Comparison of ENCODE assay signal across 8 cellular contexts in the genomic region with DNA sequence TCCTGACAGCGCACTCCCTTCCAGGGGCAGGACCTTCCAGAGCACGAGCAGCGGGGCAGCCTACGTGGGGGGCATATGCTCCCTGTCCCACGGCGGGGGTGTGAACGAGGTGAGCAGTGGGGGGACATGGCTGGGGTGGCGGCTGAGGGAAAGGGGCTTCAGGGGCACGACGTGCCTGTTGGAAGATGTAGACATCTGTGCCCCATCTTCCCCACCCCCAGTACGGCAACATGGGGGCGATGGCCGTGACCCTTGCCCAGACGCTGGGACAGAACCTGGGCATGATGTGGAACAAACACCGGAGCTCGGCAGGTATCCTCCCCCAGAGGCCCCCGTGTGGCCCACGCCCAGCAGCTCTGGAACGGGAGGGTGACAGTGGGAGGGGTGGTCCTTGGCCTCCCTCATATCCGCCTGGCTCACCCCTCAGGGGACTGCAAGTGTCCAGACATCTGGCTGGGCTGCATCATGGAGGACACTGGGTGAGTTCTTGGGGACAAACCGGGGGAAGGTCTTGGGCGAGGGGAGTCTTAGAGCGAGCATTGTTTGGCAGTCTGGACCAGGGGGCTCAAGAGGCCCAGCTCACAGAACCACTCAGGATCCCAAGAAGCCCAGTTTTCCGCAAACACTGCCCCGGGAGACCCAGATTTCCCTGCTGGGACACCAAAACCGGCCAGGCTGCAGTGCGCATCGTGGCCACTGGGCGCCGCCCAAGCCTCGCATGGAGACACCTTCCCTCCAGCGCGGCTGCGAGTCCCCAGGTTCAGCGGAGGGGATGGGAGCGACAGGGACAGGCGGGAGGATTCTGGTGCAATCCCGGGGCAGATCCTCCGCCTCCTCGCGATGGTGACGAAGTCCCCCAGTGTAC. TPM values are rescaled to one million over a fixed set of nuclear protein-coding genes. Genes with fewer than 3 reads are reported as not detected.
DNase-seq lines count a peak whose midpoint lies in the region; ATAC-seq and TF ChIP-seq lines count a peak whose summit lies in the region.

No MANE protein-coding gene starts in this region.

- H3K27me3 ChIP-seq in HL-60 (ENCODE audit: insufficient read depth, poor library complexity, severe bottlenecking) (no peaks in the 10 kb centered on the region), duodenal mucosa (ENCODE audit: control insufficient read depth in 1 of 2, insufficient read depth in 2 of 2, low read length in 2 of 2) (peaks cover 10 to 18% of the 10 kb centered on the region in 2 donors), lower lobe of right lung (ENCODE audit: low read depth) (peaks cover 36% of the 10 kb centered on the region)

- peak overlapping the region in 1 of 2 donors; percentile 25 for H3K9ac ChIP-seq in duodenal mucosa (ENCODE audit: low read depth in 1 of 2, low read length in 2 of 2)

- H3K9me3 ChIP-seq in duodenal mucosa (ENCODE audit: control insufficient read depth in 1 of 2, low read length in 2 of 2) (no peaks in the 10 kb centered on the region), lower lobe of right lung (no peaks in the 10 kb centered on the region)

- ATAC-seq in lower lobe of right lung (peak; percentile 87 to 88), GM19452 (IDR thresholded peaks at IDR 0.05; ENCODE audit: unreplicated experiment) (no peak)

- H3K27ac ChIP-seq in HL-60 (replicated peaks) (no peak overlapping the region), duodenal mucosa (ENCODE audit: low read depth, low read length) (no peak overlapping the region), lower lobe of right lung (no peak overlapping the region)

- intact Hi-C loops in lower lobe of right lung (cut with DNase I), result loop anchor here (5.0 kb wide), 1 partner anchor 93 kb away; no protein-coding TSS in a partner anchor

- peak; percentile 95 for TF ChIP-seq CTCF in HL-60 (IDR thresholded peaks at IDR 0.05; ENCODE audit: insufficient read depth, low read length)
- peak; percentile 100 for TF ChIP-seq CTCF in lower lobe of right lung (IDR thresholded peaks at IDR 0.05)

- H3K36me3 ChIP-seq in duodenal mucosa (ENCODE audit: control insufficient read depth in 1 of 2, insufficient read depth in 2 of 2, low read length in 2 of 2), result no peaks in the 10 kb centered on the region
- H3K36me3 ChIP-seq in lower lobe of right lung, result no peaks in the 10 kb centered on the region

- peak; percentile 70 for DNase-seq in GDM1 (lab: John Stamatoyannopoulos, UW)
- peak in 1 of 2 experiments; percentile 86 for DNase-seq in HL-60 (ENCODE audit: low read depth in 1 of 2, low spot score in 1 of 2)
- DNase-seq in NCI-H748 treated with DMSO at 0.1 percent for 48 hours (lab: John Stamatoyannopoulos, UW), result peak; percentile 76
- DNase-seq in activated CD4-positive, alpha-beta T cell treated with anti-CD3 and anti-CD28 coated beads, Interleukin-2, amount 50 U/mL, for 48 hours, result peak; percentile 95
- DNase-seq in lower lobe of right lung, result peak; percentile 92
- peak; percentile 85 to 94 for DNase-seq in stimulated activated CD4-positive, alpha-beta T cell treated with anti-CD3 and anti-CD28 coated beads, Interleukin-4, amount 100 ng/mL, for 48 hours (ENCODE audit: low read depth in 2 of 2)

- peaks cover 9 to 35% of the 10 kb centered on the region in 2 donors for H3K4me1 ChIP-seq in duodenal mucosa (ENCODE audit: control insufficient read depth in 1 of 2, insufficient read depth in 2 of 2, low read length in 2 of 2)
- H3K4me1 ChIP-seq in lower lobe of right lung, result peaks cover 25% of the 10 kb centered on the region

- H3K4me3 ChIP-seq in HL-60 (replicated peaks; ENCODE audit: insufficient read depth, low read length) (peak overlapping the region; percentile 67), duodenal mucosa (ENCODE audit: low read depth in 1 of 2, low read length in 2 of 2) (peak overlapping the region; percentile 77 to 78), lower lobe of right lung (peak overlapping the region; percentile 77)

RNA-seq across cellular contexts. Expression of a gene that starts 15.7 kb away (rescaled TPM):
- total RNA-seq in lower lobe of right lung, result 0.41 TPM

RNA-seq across cellular contexts. Expression of a gene that starts 55.6 kb away (rescaled TPM):
- 18.4 TPM for total RNA-seq in lower lobe of right lung
